8 cellular contexts compared by ENCODE assay signal in the genomic region with DNA sequence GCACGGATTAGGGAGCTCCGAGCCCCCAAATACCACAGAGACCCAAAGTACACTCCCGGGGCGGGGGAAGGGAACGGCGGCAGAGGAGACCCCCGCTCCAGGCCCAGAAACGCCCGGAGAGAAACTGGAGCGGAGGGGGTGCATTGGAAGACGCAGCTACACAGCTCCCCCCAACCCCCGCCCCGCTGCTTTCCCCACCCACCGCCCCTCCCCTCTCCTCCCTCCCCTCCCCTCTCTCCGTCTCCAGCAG. TPM values are rescaled to one million over a fixed set of nuclear protein-coding genes. Genes with fewer than 3 reads are reported as not detected.
A peak's percentile ranks its signal among the peaks of the same experiment; 100 is the strongest.
DNase-seq lines count a peak whose midpoint lies in the region; ATAC-seq and TF ChIP-seq lines count a peak whose summit lies in the region.

No MANE protein-coding gene starts in this region.

- ATAC-seq in central memory CD8-positive, alpha-beta T cell (replicated peaks; ENCODE audit: extremely low read depth, poor library complexity, severe bottlenecking), result peak; percentile 49
- ATAC-seq in memory B cell (ENCODE audit: low read depth) (peak; percentile 39), aorta (ENCODE audit: low FRiP score) (peak; percentile 86), GM18873 (IDR thresholded peaks at IDR 0.05; ENCODE audit: low FRiP score, unreplicated experiment) (no peak), GM21786 (IDR thresholded peaks at IDR 0.05; ENCODE audit: unreplicated experiment) (no peak)

- H3K4me3 ChIP-seq in AG04449 (ENCODE audit: low read depth, low read length), result peak overlapping the region; percentile 56
- H3K4me3 ChIP-seq in HL-60 (replicated peaks; ENCODE audit: insufficient read depth, low read length), result peak overlapping the region; percentile 70
- H3K4me3 ChIP-seq in aorta (ENCODE audit: low read length in 2 of 2), result peak overlapping the region; percentile 58 to 65

- no peaks in the 10 kb centered on the region for H3K36me3 ChIP-seq in aorta (ENCODE audit: control insufficient read depth in 1 of 2, insufficient read depth in 2 of 2, low read length in 1 of 2)

- no peaks in the 10 kb centered on the region for H3K4me1 ChIP-seq in aorta (ENCODE audit: control insufficient read depth in 1 of 2, insufficient read depth in 2 of 2, low read length in 2 of 2)

- H3K27ac ChIP-seq in HL-60 (replicated peaks), result peak overlapping the region; percentile 56
- H3K27ac ChIP-seq in aorta (ENCODE audit: low read depth in 1 of 2, low read length in 2 of 2), result peak overlapping the region; percentile 7 to 60

- peaks cover 22% of the 10 kb centered on the region for H3K36me3 Mint-ChIP-seq in central memory CD8-positive, alpha-beta T cell (ENCODE audit: insufficient read depth)
- peaks cover 2% of the 10 kb centered on the region for H3K36me3 Mint-ChIP-seq in memory B cell

- 1 to 2% methylated on average over 11 to 15 of the region's 15 CpGs for WGBS in aorta, 2 donors

- no peak for DNase-seq in AG04449 (ENCODE audit: low read depth, low spot score)
- DNase-seq in HL-60 (ENCODE audit: low read depth in 1 of 2, low spot score in 1 of 2), result no peak
- no peak for DNase-seq in central memory CD8-positive, alpha-beta T cell (ENCODE audit: low spot score in 2 of 2)
- no peak for DNase-seq in memory B cell (ENCODE audit: low spot score in 2 of 2)
- no peak for DNase-seq in aorta
- DNase-seq in RPMI8226, result no peak

- H3K27me3 ChIP-seq in HL-60 (ENCODE audit: insufficient read depth, poor library complexity, severe bottlenecking) (no peaks in the 10 kb centered on the region), aorta (ENCODE audit: control insufficient read depth in 1 of 2, insufficient read depth in 2 of 2, low read length in 1 of 2) (no peaks in the 10 kb centered on the region)

- H3K4me3 Mint-ChIP-seq in central memory CD8-positive, alpha-beta T cell, result peak overlapping the region; percentile 98
- peak overlapping the region; percentile 95 for H3K4me3 Mint-ChIP-seq in memory B cell

- H3K4me1 Mint-ChIP-seq in central memory CD8-positive, alpha-beta T cell, result peaks cover 34% of the 10 kb centered on the region
- peaks cover 24% of the 10 kb centered on the region for H3K4me1 Mint-ChIP-seq in memory B cell

- H3K9me3 Mint-ChIP-seq in central memory CD8-positive, alpha-beta T cell, result no peaks in the 10 kb centered on the region
- no peaks in the 10 kb centered on the region for H3K9me3 Mint-ChIP-seq in memory B cell

- TF ChIP-seq CTCF in AG04449 (IDR thresholded peaks at IDR 0.05; ENCODE audit: insufficient read depth, low read length, missing control alignments) (no peak), HL-60 (IDR thresholded peaks at IDR 0.05; ENCODE audit: insufficient read depth, low read length) (no peak)

- POLR2A ChIA-PET in AG04449 (lab: Yijun Ruan, JAX), result no interaction called here

- intact Hi-C loops in aorta (cut with DNase I), result no loop called here

- H3K27me3 Mint-ChIP-seq in central memory CD8-positive, alpha-beta T cell, result no peaks in the 10 kb centered on the region
- no peaks in the 10 kb centered on the region for H3K27me3 Mint-ChIP-seq in memory B cell

- no peaks in the 10 kb centered on the region for H3K9me3 ChIP-seq in aorta (ENCODE audit: control insufficient read depth, low read length)

- peak overlapping the region; percentile 89 for H3K27ac Mint-ChIP-seq in central memory CD8-positive, alpha-beta T cell (ENCODE audit: low read depth)
- H3K27ac Mint-ChIP-seq in memory B cell, result peak overlapping the region; percentile 83

- CTCF ChIA-PET in AG04449 (lab: Yijun Ruan, JAX), result no interaction called here

RNA-seq across cellular contexts. Expression of gene PRKAG2, which starts 1.1 kb away (rescaled TPM):
- 10 to 100 TPM; 52.3 to 69.9 TPM for total RNA-seq in aorta
- 10 to 100 TPM; 34.0 to 52.8 TPM for polyA plus RNA-seq in aorta

Comparison
In these comparisons a context has a peak if more than half of its experiments do, and no peak if none do; other contexts are left out.
1. ATAC-seq: peak in central memory CD8-positive, alpha-beta T cell (single experiment), memory B cell (single experiment) and aorta (single experiment); none in GM18873 (single experiment) and GM21786 (single experiment).
2. Peak in every context shown above with its lines, with median percentiles within 50 percentile points of each other: H3K4me3 ChIP-seq.